Comparison of ENCODE assay signal across 8 cellular contexts in the genomic region with DNA sequence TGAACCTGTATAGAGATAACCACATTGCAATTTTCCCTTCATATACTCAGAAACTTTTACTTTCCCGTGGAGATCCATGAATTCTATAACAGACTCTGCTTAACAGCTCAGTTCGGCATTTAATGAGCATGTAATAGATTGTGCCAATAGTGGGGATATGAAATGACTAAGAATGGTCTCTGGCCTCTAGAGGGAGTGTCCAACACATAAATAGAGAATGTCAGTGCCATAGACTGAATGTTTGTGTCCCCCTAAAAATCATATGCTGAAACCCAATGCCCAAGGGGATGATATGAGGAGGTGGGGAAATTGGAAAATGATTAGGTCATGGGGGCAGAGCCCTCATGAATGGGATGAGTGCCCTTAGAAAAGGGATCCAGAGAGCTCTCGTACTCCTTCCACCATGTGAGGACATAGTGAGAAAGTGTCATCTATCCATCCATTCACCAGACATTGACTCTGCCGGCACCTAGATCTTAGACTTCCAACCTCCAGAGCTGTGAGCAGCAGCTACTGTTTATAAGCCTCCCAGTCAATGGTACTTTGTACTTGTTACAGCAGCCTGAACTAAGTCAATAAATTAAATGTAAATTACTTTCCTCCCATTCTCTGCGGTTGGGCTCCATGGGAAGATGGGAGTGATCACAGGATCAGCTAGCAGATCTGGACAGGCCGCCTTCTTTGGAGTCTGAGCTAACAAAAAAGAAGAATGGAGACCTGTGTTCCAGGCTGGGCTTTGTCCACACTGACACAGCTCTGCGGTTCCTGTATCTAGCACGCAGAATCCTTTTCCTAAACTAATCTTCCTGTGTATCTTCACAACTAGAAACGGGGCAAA. TPM values are rescaled to one million over a fixed set of nuclear protein-coding genes. Genes with fewer than 3 reads are reported as not detected.
DNase-seq lines count a peak whose midpoint lies in the region; ATAC-seq and TF ChIP-seq lines count a peak whose summit lies in the region.

No MANE protein-coding gene starts in this region.

- H3K4me3 ChIP-seq in lower leg skin (ENCODE audit: low read depth, poor library complexity, severe bottlenecking): no peak overlapping the region

- intact Hi-C loops in lower leg skin (cut with DNase I; ENCODE audit: low total_unique reads): no loop called here

- ATAC-seq in HG03432 (IDR thresholded peaks at IDR 0.05; ENCODE audit: unreplicated experiment) (peak; percentile 65), left lobe of liver (peak; percentile 72), HG03025 (IDR thresholded peaks at IDR 0.05; ENCODE audit: low FRiP score, unreplicated experiment) (no peak), GM21723 (IDR thresholded peaks at IDR 0.05; ENCODE audit: unreplicated experiment) (no peak), HG02623 (IDR thresholded peaks at IDR 0.05; ENCODE audit: unreplicated experiment) (no peak)

- no peak for TF ChIP-seq POLR2A in lower leg skin (IDR thresholded peaks at IDR 0.05)

- DNase-seq in GM13977 (ENCODE audit: low spot score): no peak
- DNase-seq in SW480 (ENCODE audit: low spot score): peak; percentile 77
- DNase-seq in left lobe of liver (ENCODE audit: low spot score): no peak
- DNase-seq in lower leg skin (ENCODE audit: low spot score in 2 of 2): no peak

- WGBS in lower leg skin, 2 donors: 76 to 79% methylated on average over 9 of the region's 9 CpGs

- TF ChIP-seq CTCF in GM13977 (IDR thresholded peaks at IDR 0.05; ENCODE audit: extremely low read depth, insufficient read depth, missing control alignments) (peak; percentile 42), lower leg skin (IDR thresholded peaks at IDR 0.05) (no peak)

- in situ Hi-C loops in GM13977 (cut with MboI; ENCODE audit: low pct_unique_long_range_greater_than_20kb, low sequenced_read_pairs, unreplicated experiment): no loop called here

RNA-seq across cellular contexts. Expression of a gene that starts 28.1 kb away (rescaled TPM):
- total RNA-seq in left lobe of liver (0.75 TPM), lower leg skin (10 to 100 TPM in 1 of 4 donors, 1 to 10 TPM in 3; 7.6 to 12.5 (median 9.1) TPM)

Comparison
In these comparisons a context has a peak if more than half of its experiments do, and no peak if none do; other contexts are left out.
1. ATAC-seq: peak in HG03432 (single experiment) and left lobe of liver (single experiment); none in HG03025 (single experiment), GM21723 (single experiment) and HG02623 (single experiment).